Comparison of ENCODE assay signal across 33 cellular contexts in genomic region chr2:26668041-26668440, GRCh38. TPM values are rescaled to one million over a fixed set of nuclear protein-coding genes. Genes with fewer than 3 reads are reported as not detected.
"Had no signal": no experiment of that assay in that cellular context is flagged by ENCODE, and none has a peak within 500 bp of the region (broad histone marks: within the 10 kb centered on the region; RNA-seq: fewer than 3 reads in every experiment).

No MANE protein-coding gene starts in this region.

- H3K36me3 ChIP-seq: esophagus squamous epithelium, lower lobe of right lung, tibial nerve had no signal

- H3K9me3 Mint-ChIP-seq: activated CD4-positive, alpha-beta memory T cell treated with anti-CD3 and anti-CD28 coated beads for 36 hours; activated CD4-positive, alpha-beta T cell treated with anti-CD3 and anti-CD28 coated beads, Interleukin-2, amount 10 ng/mL, durations not matched to agents 24 days and 14 days; activated T-cell treated with anti-CD3 and anti-CD28 coated beads, Interleukin-2, amount 50 U/mL, for 4 hours; activated T-helper 17 cell treated with anti-CD3 and anti-CD28 coated beads, Interleukin-2, amount 50 U/mL, for 72 hours; dendritic cell treated with granulocyte-macrophage colony-stimulating factor and Interleukin-4, amounts not matched to agents 40 ng/mL and 50 ng/mL, for 4 days had no signal

- H3K27ac ChIP-seq: epithelial cell of prostate, esophagus squamous epithelium, lower lobe of right lung, tibial nerve, VCaP had no signal

- H3K4me3 Mint-ChIP-seq: activated CD4-positive, alpha-beta memory T cell treated with anti-CD3 and anti-CD28 coated beads for 36 hours; activated CD4-positive, alpha-beta T cell treated with anti-CD3 and anti-CD28 coated beads, Interleukin-2, amount 10 ng/mL, durations not matched to agents 24 days and 14 days; activated naive CD8-positive, alpha-beta T cell treated with anti-CD3 and anti-CD28 coated beads, Interleukin-2, amount 50 U/mL, for 24 hours; activated T-cell treated with anti-CD3 and anti-CD28 coated beads, Interleukin-2, amount 50 U/mL, for 4 hours; activated T-helper 17 cell treated with anti-CD3 and anti-CD28 coated beads, Interleukin-2, amount 50 U/mL, for 72 hours; dendritic cell treated with granulocyte-macrophage colony-stimulating factor and Interleukin-4, amounts not matched to agents 40 ng/mL and 50 ng/mL, for 4 days; nephron had no signal

- H3K27ac Mint-ChIP-seq: activated CD4-positive, alpha-beta memory T cell treated with anti-CD3 and anti-CD28 coated beads for 36 hours; activated CD4-positive, alpha-beta T cell treated with anti-CD3 and anti-CD28 coated beads, Interleukin-2, amount 10 ng/mL, durations not matched to agents 24 days and 14 days; activated naive CD8-positive, alpha-beta T cell treated with anti-CD3 and anti-CD28 coated beads, Interleukin-2, amount 50 U/mL, for 24 hours; activated T-helper 17 cell treated with anti-CD3 and anti-CD28 coated beads, Interleukin-2, amount 50 U/mL, for 72 hours; dendritic cell treated with granulocyte-macrophage colony-stimulating factor and Interleukin-4, amounts not matched to agents 40 ng/mL and 50 ng/mL, for 4 days; progenitor cell of endocrine pancreas had no signal

- H3K9me3 ChIP-seq: esophagus squamous epithelium, lower lobe of right lung, mucosa of descending colon had no signal

- H3K4me1 ChIP-seq: esophagus squamous epithelium, lower lobe of right lung, tibial nerve had no signal

- H3K36me3 Mint-ChIP-seq: activated CD4-positive, alpha-beta memory T cell treated with anti-CD3 and anti-CD28 coated beads for 36 hours had no signal

- H3K4me3 ChIP-seq: esophagus squamous epithelium, lower lobe of right lung, mucosa of descending colon, smooth muscle cell, tibial nerve had no signal

- DNase-seq: activated CD4-positive, alpha-beta memory T cell treated with anti-CD3 and anti-CD28 coated beads for 36 hours; activated CD4-positive, alpha-beta T cell treated with anti-CD3 and anti-CD28 coated beads, Interleukin-2, amount 10 ng/mL, durations not matched to agents 24 days and 14 days; activated gamma-delta T cell treated with Interleukin-2 at 50 U/mL for 16 hours; activated naive CD4-positive, alpha-beta T cell treated with anti-CD3 and anti-CD28 coated beads, Interleukin-2, amount 50 U/mL, for 16 hours; activated naive CD8-positive, alpha-beta T cell treated with anti-CD3 and anti-CD28 coated beads, Interleukin-2, amount 50 U/mL, for 24 hours; activated T-cell treated with anti-CD3 and anti-CD28 coated beads, Interleukin-2, amount 50 U/mL, for 4 hours; amygdala; central memory CD4-positive, alpha-beta T cell; effector CD4-positive, alpha-beta T cell; esophagus squamous epithelium; kidney; lower lobe of right lung; mesendoderm; mucosa of descending colon; retina; stimulated activated CD4-positive, alpha-beta T cell treated with anti-CD3 and anti-CD28 coated beads, Interleukin-2, amount 100 ng/mL, for 24 hours; stimulated activated naive CD4-positive, alpha-beta T cell had no signal

- ATAC-seq: activated naive CD8-positive, alpha-beta T cell treated with anti-CD3 and anti-CD28 coated beads, Interleukin-2, amount 50 U/mL, for 24 hours; activated T-cell treated with anti-CD3 and anti-CD28 coated beads, Interleukin-2, amount 50 U/mL, for 4 hours; activated T-helper 17 cell treated with anti-CD3 and anti-CD28 coated beads, Interleukin-2, amount 50 U/mL, for 72 hours; left lobe of liver; lower lobe of right lung; mucosa of descending colon; sciatic nerve had no signal

- H3K4me1 Mint-ChIP-seq: activated CD4-positive, alpha-beta T cell treated with anti-CD3 and anti-CD28 coated beads, Interleukin-2, amount 10 ng/mL, durations not matched to agents 24 days and 14 days; activated naive CD8-positive, alpha-beta T cell treated with anti-CD3 and anti-CD28 coated beads, Interleukin-2, amount 50 U/mL, for 24 hours; activated T-helper 17 cell treated with anti-CD3 and anti-CD28 coated beads, Interleukin-2, amount 50 U/mL, for 72 hours had no signal

RNA-seq across cellular contexts. Expression of gene KCNK3, which starts 24.5 kb away (rescaled TPM):
- total RNA-seq: activated CD4-positive, alpha-beta memory T cell treated with anti-CD3 and anti-CD28 coated beads for 36 hours; activated CD4-positive, alpha-beta T cell treated with anti-CD3 and anti-CD28 coated beads, Interleukin-2, amount 10 ng/mL, durations not matched to agents 24 days and 14 days; activated CD8-positive, alpha-beta memory T cell treated with anti-CD3 and anti-CD28 coated beads for 36 hours; activated T-helper 17 cell treated with anti-CD3 and anti-CD28 coated beads, Interleukin-2, amount 50 U/mL, for 72 hours; T-helper 1 cell treated with Interleukin-12 subunit alpha and Interleukin-12 subunit beta and Interleukin-4 antibody, amounts not matched to agents 30 ng/mL and 1 ng/mL, for 36 hours had no signal

RNA-seq across cellular contexts. Expression of gene CIB4, which starts 26.9 kb away (rescaled TPM):
- total RNA-seq: activated CD4-positive, alpha-beta memory T cell treated with anti-CD3 and anti-CD28 coated beads for 36 hours; activated CD4-positive, alpha-beta T cell treated with anti-CD3 and anti-CD28 coated beads, Interleukin-2, amount 10 ng/mL, durations not matched to agents 24 days and 14 days; activated CD8-positive, alpha-beta memory T cell treated with anti-CD3 and anti-CD28 coated beads for 36 hours; activated T-cell treated with anti-CD3 and anti-CD28 coated beads, Interleukin-2, amount 50 U/mL, for 4 hours; activated T-helper 17 cell treated with anti-CD3 and anti-CD28 coated beads, Interleukin-2, amount 50 U/mL, for 72 hours; frontal cortex; kidney; left lobe of liver; lower lobe of right lung; osteocyte; progenitor cell of endocrine pancreas; sciatic nerve; smooth muscle cell; T-helper 1 cell treated with Interleukin-12 subunit alpha and Interleukin-12 subunit beta and Interleukin-4 antibody, amounts not matched to agents 30 ng/mL and 1 ng/mL, for 36 hours; temporal lobe; tibial nerve; ureter had no signal
- polyA plus RNA-seq: smooth muscle cell had no signal
